In the genomic region with DNA sequence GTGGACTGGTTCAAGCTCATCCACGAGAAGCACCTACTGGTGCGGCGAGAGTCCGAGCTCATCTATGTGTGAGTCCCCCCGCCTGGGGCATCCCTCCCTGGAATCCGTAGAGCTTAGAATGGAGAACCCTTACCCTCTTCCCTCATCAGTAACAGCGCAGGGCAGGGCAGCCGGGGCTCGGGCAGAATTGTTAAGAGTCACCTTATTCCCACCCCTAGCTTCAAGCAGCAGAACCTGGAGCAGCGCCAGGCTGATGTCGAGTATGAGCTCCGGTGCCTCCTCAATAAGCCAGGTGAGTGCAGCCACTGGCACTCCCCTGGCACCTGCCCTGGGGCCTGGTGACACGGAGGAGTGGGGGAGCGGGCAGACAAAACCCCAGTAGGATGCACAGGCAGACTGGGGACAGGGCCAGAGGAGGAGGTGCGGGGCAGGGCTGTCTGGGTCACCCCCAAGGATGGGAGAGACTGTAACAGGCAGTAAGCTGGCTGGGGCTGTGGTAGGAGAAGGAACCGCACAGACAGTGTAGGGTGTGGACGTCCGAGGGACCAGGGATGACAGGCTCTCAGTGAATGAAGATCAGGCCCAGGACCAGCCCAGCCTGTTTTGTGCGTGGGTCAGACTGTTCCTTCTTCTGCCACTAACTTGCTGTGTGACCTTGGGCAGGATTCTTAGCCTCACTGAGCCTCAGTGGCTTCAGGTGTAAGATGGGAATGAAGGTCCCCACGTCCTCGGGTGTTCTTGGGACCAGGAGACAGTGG, we compare ENCODE assay signal across 1 cellular context.
TF ChIP-seq lines count a peak whose summit lies in the region.

No MANE protein-coding gene starts in this region.

TF ChIP-seq in A549, 52 proteins besides CTCF, POLR2A, EP300 and RAD21 (continued from another document):
- TF ChIP-seq MYC (IDR thresholded peaks at IDR 0.05; ENCODE audit: borderline replicate concordance, low read length) (no peak), PHF8 (IDR thresholded peaks at IDR 0.05; ENCODE audit: borderline replicate concordance, low read depth) (no peak), FOXS1 (CRISPR knock-in tag; IDR thresholded peaks at IDR 0.05) (no peak), JUN (IDR thresholded peaks at IDR 0.05) (no peak), RNF2 (IDR thresholded peaks at IDR 0.05; ENCODE audit: borderline replicate concordance, low read depth) (no peak), CBX2 (IDR thresholded peaks at IDR 0.05; ENCODE audit: borderline replicate concordance, low read depth) (no peak), ZC3H11A (IDR thresholded peaks at IDR 0.05) (no peak), NR3C1 (IDR thresholded peaks at IDR 0.05) (no peak)
